Comparison of ENCODE assay signal across 11 cellular contexts in genomic region chr17:5042152-5043022, GRCh38. TPM values are rescaled to one million over a fixed set of nuclear protein-coding genes. Genes with fewer than 3 reads are reported as not detected.
DNase-seq lines count a peak whose midpoint lies in the region; ATAC-seq, FAIRE-seq and TF ChIP-seq lines count a peak whose summit lies in the region.
"Had no signal": no experiment of that assay in that cellular context is flagged by ENCODE, and none has a peak within 500 bp of the region (broad histone marks: within the 10 kb centered on the region; RNA-seq: fewer than 3 reads in every experiment).

No MANE protein-coding gene starts in this region.

- H3K9me3 ChIP-seq in Loucy (ENCODE audit: insufficient read depth, low read depth, low read length) (no peaks in the 10 kb centered on the region), small intestine (ENCODE audit: control insufficient read depth, low read depth) (no peaks in the 10 kb centered on the region)
- H3K9me3 ChIP-seq: suprapubic skin had no signal

- H3K4me1 ChIP-seq in Loucy (ENCODE audit: insufficient read depth, low read length, poor library complexity, severe bottlenecking), result peaks cover 7% of the 10 kb centered on the region
- peaks cover 0 to 9% of the 10 kb centered on the region in 2 donors for H3K4me1 ChIP-seq in small intestine (ENCODE audit: control insufficient read depth in 2 of 2, insufficient read depth in 1 of 2, low read depth in 1 of 2, low read length in 1 of 2)
- H3K4me1 ChIP-seq: suprapubic skin had no signal

- H3K79me2 ChIP-seq in Loucy (ENCODE audit: insufficient read depth, low read length), result no peaks in the 10 kb centered on the region

- H3K27ac ChIP-seq in small intestine (ENCODE audit: low read depth in 1 of 2, low read length in 1 of 2), result peak overlapping the region; percentile 83 to 91
- H3K27ac ChIP-seq: coronary artery, suprapubic skin had no signal

- CTCF ChIA-PET in activated CD4-positive, alpha-beta T cell treated with anti-CD3 and anti-CD28 coated beads for 36 hours (lab: Charles Lee), result interaction anchor here (0.5 to 1.0 kb wide), 3 partner anchors 12 to 1319 kb away, joined by 3 to 4 read pairs (median 3); no protein-coding TSS in a partner anchor

- peak; percentile 70 for ATAC-seq in activated CD4-positive, alpha-beta T cell treated with anti-CD3 and anti-CD28 coated beads for 36 hours
- ATAC-seq in HG03469 (IDR thresholded peaks at IDR 0.05; ENCODE audit: unreplicated experiment), result no peak

- FAIRE-seq in small intestine (lab: Jason Lieb, UNC), result no peak
- FAIRE-seq: TTC549 had no signal

- peak overlapping the region; percentile 86 for H3K27ac Mint-ChIP-seq in activated CD4-positive, alpha-beta T cell treated with anti-CD3 and anti-CD28 coated beads for 36 hours
- H3K27ac Mint-ChIP-seq in activated naive CD8-positive, alpha-beta T cell, result peak overlapping the region; percentile 83
- H3K27ac Mint-ChIP-seq in mesothelial cell of epicardium, result no peak overlapping the region

- H3K36me3 ChIP-seq in Loucy (ENCODE audit: insufficient read depth, low read length), result no peaks in the 10 kb centered on the region
- H3K36me3 ChIP-seq in small intestine (ENCODE audit: control insufficient read depth in 2 of 2, insufficient read depth in 2 of 2, low read length in 2 of 2), result no peaks in the 10 kb centered on the region
- H3K36me3 ChIP-seq: suprapubic skin had no signal

- POLR2A ChIA-PET in activated CD4-positive, alpha-beta T cell treated with anti-CD3 and anti-CD28 coated beads for 36 hours (lab: Charles Lee), result no interaction called here

- no peak overlapping the region for H3K9ac ChIP-seq in Loucy (ENCODE audit: low read depth, low read length, poor library complexity, severe bottlenecking)

- peak overlapping the region; percentile 81 for H2AFZ ChIP-seq in Loucy (ENCODE audit: low read length)

- no peaks in the 10 kb centered on the region for H3K36me3 Mint-ChIP-seq in activated CD4-positive, alpha-beta T cell treated with anti-CD3 and anti-CD28 coated beads for 36 hours (ENCODE audit: low read depth)
- no peaks in the 10 kb centered on the region for H3K36me3 Mint-ChIP-seq in activated naive CD8-positive, alpha-beta T cell
- no peaks in the 10 kb centered on the region for H3K36me3 Mint-ChIP-seq in mesothelial cell of epicardium

- 17 to 52% (median 25%) methylated on average over 15 of the region's 15 CpGs for WGBS in small intestine, 3 donors

- no peaks in the 10 kb centered on the region for H4K20me1 ChIP-seq in Loucy (ENCODE audit: insufficient read depth, low read length, poor library complexity, severe bottlenecking)

- H3K9me3 Mint-ChIP-seq in activated CD4-positive, alpha-beta T cell treated with anti-CD3 and anti-CD28 coated beads for 36 hours (ENCODE audit: low read depth), result peaks cover 2% of the 10 kb centered on the region
- no peaks in the 10 kb centered on the region for H3K9me3 Mint-ChIP-seq in activated naive CD8-positive, alpha-beta T cell (ENCODE audit: low read depth)
- H3K9me3 Mint-ChIP-seq in mesothelial cell of epicardium, result peaks cover 4% of the 10 kb centered on the region

- H3K4me3 ChIP-seq in Loucy (ENCODE audit: low read length, poor library complexity, severe bottlenecking) (peak overlapping the region; percentile 44), small intestine (ENCODE audit: low read depth in 1 of 2, low read length in 2 of 2) (peak overlapping the region in 1 of 2 donors; percentile 9)
- H3K4me3 ChIP-seq: coronary artery, suprapubic skin had no signal

- no peak for TF ChIP-seq CTCF in Loucy (conservative IDR thresholded peaks at IDR 0.05; ENCODE audit: low read length)
- no peak for TF ChIP-seq CTCF in mesothelial cell of epicardium (IDR thresholded peaks at IDR 0.05; ENCODE audit: unreplicated experiment)

- H3K9me2 ChIP-seq in Loucy (replicated peaks; ENCODE audit: low read depth, low read length), result no peaks in the 10 kb centered on the region

- H3K27me3 Mint-ChIP-seq in activated CD4-positive, alpha-beta T cell treated with anti-CD3 and anti-CD28 coated beads for 36 hours, result no peaks in the 10 kb centered on the region
- no peaks in the 10 kb centered on the region for H3K27me3 Mint-ChIP-seq in activated naive CD8-positive, alpha-beta T cell
- peaks cover 4% of the 10 kb centered on the region for H3K27me3 Mint-ChIP-seq in mesothelial cell of epicardium (ENCODE audit: low read depth)

- DNase-seq in activated CD4-positive, alpha-beta T cell treated with anti-CD3 and anti-CD28 coated beads for 36 hours, result peak; percentile 56
- DNase-seq in small intestine, result peak; percentile 96
- DNase-seq in mesothelial cell of epicardium (ENCODE audit: low spot score in 2 of 2, unreplicated experiment in 2 of 2), result no peak
- DNase-seq in NCI-H1930 (lab: John Stamatoyannopoulos, UW), result no peak

- H3K4me2 ChIP-seq in Loucy (ENCODE audit: low read depth, low read length, poor library complexity, severe bottlenecking), result peak overlapping the region; percentile 46

- H3F3A ChIP-seq in Loucy (ENCODE audit: low read depth), result no peaks in the 10 kb centered on the region

- peak overlapping the region; percentile 70 for H3K4me3 Mint-ChIP-seq in activated CD4-positive, alpha-beta T cell treated with anti-CD3 and anti-CD28 coated beads for 36 hours
- peak overlapping the region; percentile 73 for H3K4me3 Mint-ChIP-seq in activated naive CD8-positive, alpha-beta T cell
- no peak overlapping the region for H3K4me3 Mint-ChIP-seq in mesothelial cell of epicardium

- H3K27me3 ChIP-seq in Loucy (ENCODE audit: insufficient read depth, low read length, poor library complexity, severe bottlenecking) (no peaks in the 10 kb centered on the region), small intestine (ENCODE audit: control insufficient read depth in 2 of 2, insufficient read depth in 2 of 2, low read length in 2 of 2) (no peaks in the 10 kb centered on the region)
- H3K27me3 ChIP-seq: suprapubic skin had no signal

- peaks cover 38% of the 10 kb centered on the region for H3K4me1 Mint-ChIP-seq in activated CD4-positive, alpha-beta T cell treated with anti-CD3 and anti-CD28 coated beads for 36 hours
- H3K4me1 Mint-ChIP-seq in activated naive CD8-positive, alpha-beta T cell (ENCODE audit: low read depth), result peaks cover 27% of the 10 kb centered on the region
- H3K4me1 Mint-ChIP-seq in mesothelial cell of epicardium, result no peaks in the 10 kb centered on the region

- intact Hi-C loops in activated CD4-positive, alpha-beta T cell treated with anti-CD3 and anti-CD28 coated beads for 36 hours (cut with DNase I, micrococcal nuclease), result no loop called here

RNA-seq across cellular contexts. Expression of gene SLC52A1, which starts 7.2 kb away (rescaled TPM):
- total RNA-seq in activated CD4-positive, alpha-beta T cell treated with anti-CD3 and anti-CD28 coated beads for 36 hours, result under 1 TPM; 0.16 to 0.26 TPM
- 10 to 100 TPM; 17.3 to 44.5 (median 41.6) TPM for polyA plus RNA-seq in small intestine
- 0.20 to 0.54 TPM (median 0.38 TPM) in 3 replicates for total RNA-seq in mesothelial cell of epicardium
- total RNA-seq: mononuclear cell had no signal

RNA-seq across cellular contexts. Expression of gene ZFP3, which starts 35.9 kb away (rescaled TPM):
- 1 to 10 TPM; 2.2 to 2.8 TPM for total RNA-seq in activated CD4-positive, alpha-beta T cell treated with anti-CD3 and anti-CD28 coated beads for 36 hours
- 1 to 10 TPM; 2.7 to 4.5 (median 2.8) TPM for polyA plus RNA-seq in small intestine
- 0.96 to 1.0 TPM (median 1.00 TPM) in 3 replicates for total RNA-seq in mesothelial cell of epicardium

RNA-seq across cellular contexts. Expression of gene KIF1C, which starts 44.6 kb away (rescaled TPM):
- total RNA-seq in activated CD4-positive, alpha-beta T cell treated with anti-CD3 and anti-CD28 coated beads for 36 hours, result 10 to 100 TPM; 32.6 to 43.0 TPM
- 100 to 1,000 TPM in 1 of 3 donors, 10 to 100 TPM in 2; 72.7 to 141 (median 92.4) TPM for polyA plus RNA-seq in small intestine
- total RNA-seq in mesothelial cell of epicardium, result 78.5 to 82.9 TPM (median 81.7 TPM) in 3 replicates

RNA-seq across cellular contexts. Expression of gene INCA1, which starts 45.1 kb away (rescaled TPM):
- under 1 TPM; 0.18 to 0.28 TPM for total RNA-seq in activated CD4-positive, alpha-beta T cell treated with anti-CD3 and anti-CD28 coated beads for 36 hours
- 1 to 10 TPM; 2.1 to 4.9 (median 4.0) TPM for polyA plus RNA-seq in small intestine
- total RNA-seq in mesothelial cell of epicardium, result 1.7 to 3.1 TPM (median 2.7 TPM) in 3 replicates
- total RNA-seq: mononuclear cell had no signal

RNA-seq across cellular contexts. Expression of gene CAMTA2, which starts 54.9 kb away (rescaled TPM):
- 100 to 1,000 TPM in 1 of 2 experiments, 10 to 100 TPM in 1; 98.2 to 124 TPM for total RNA-seq in activated CD4-positive, alpha-beta T cell treated with anti-CD3 and anti-CD28 coated beads for 36 hours
- polyA plus RNA-seq in small intestine, result 10 to 100 TPM; 47.2 to 93.7 (median 70.0) TPM
- 27.0 to 31.6 TPM (median 31.2 TPM) in 3 replicates for total RNA-seq in mesothelial cell of epicardium

Comparison
In these comparisons a context has a peak if more than half of its experiments do, and no peak if none do; other contexts are left out.
1. DNase-seq: peak in activated CD4-positive, alpha-beta T cell treated with anti-CD3 and anti-CD28 coated beads for 36 hours (single experiment) and small intestine (single experiment); none in mesothelial cell of epicardium (0 of 2) and NCI-H1930 (0 of 2).